In genomic region chr10:15313844-15314243, GRCh38 we compare ENCODE assay signal across 1 cellular context.
TF ChIP-seq lines count a peak whose summit lies in the region.

No MANE protein-coding gene starts in this region.

TF ChIP-seq in SK-N-SH treated with all-trans-retinoic acid at 6 μM for 48 hours, 23 proteins besides CTCF, POLR2A, EP300 and RAD21 (continued from another document):
- TF ChIP-seq, protein P1, sequence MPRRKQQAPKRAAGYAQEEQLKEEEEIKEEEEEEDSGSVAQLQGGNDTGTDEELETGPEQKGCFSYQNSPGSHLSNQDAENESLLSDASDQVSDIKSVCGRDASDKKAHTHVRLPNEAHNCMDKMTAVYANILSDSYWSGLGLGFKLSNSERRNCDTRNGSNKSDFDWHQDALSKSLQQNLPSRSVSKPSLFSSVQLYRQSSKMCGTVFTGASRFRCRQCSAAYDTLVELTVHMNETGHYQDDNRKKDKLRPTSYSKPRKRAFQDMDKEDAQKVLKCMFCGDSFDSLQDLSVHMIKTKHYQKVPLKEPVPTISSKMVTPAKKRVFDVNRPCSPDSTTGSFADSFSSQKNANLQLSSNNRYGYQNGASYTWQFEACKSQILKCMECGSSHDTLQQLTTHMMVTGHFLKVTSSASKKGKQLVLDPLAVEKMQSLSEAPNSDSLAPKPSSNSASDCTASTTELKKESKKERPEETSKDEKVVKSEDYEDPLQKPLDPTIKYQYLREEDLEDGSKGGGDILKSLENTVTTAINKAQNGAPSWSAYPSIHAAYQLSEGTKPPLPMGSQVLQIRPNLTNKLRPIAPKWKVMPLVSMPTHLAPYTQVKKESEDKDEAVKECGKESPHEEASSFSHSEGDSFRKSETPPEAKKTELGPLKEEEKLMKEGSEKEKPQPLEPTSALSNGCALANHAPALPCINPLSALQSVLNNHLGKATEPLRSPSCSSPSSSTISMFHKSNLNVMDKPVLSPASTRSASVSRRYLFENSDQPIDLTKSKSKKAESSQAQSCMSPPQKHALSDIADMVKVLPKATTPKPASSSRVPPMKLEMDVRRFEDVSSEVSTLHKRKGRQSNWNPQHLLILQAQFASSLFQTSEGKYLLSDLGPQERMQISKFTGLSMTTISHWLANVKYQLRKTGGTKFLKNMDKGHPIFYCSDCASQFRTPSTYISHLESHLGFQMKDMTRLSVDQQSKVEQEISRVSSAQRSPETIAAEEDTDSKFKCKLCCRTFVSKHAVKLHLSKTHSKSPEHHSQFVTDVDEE (CRISPR knock-in tag; IDR thresholded peaks at IDR 0.05), result peak; percentile 22; the same call in 1 of the 2 replicates
- no peak for TF ChIP-seq ESRRG (CRISPR knock-in tag; IDR thresholded peaks at IDR 0.05)
TF ChIP-seq in SK-N-SH treated with all-trans-retinoic acid at 6 μM for 48 hours: peak in this region for 2.
